Comparison of ENCODE assay signal across 1 cellular context in the genomic region with DNA sequence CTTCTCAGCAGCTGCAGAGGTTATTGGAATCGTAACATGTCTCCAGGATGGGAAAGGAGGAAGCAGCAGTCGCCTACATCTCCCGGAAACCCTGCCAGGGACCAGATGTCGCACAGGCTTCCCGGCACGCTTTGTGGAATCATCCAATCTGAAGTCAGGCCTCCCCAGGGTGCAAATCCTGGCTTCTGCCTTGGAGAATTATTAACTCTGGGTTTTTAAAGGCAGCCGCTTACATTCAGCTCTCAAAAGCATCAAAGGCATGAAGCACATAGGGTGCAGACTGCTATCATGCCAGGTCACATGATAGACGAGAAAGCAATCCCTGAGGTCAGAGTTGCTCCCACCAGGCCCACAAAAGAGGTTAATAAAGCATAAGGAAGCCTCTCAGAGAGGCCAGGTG.
TF ChIP-seq lines count a peak whose summit lies in the region.

No MANE protein-coding gene starts in this region.

TF ChIP-seq in HepG2, 621 proteins besides CTCF, POLR2A, EP300 and RAD21 (continued from another document):
- TF ChIP-seq HOMEZ (CRISPR knock-in tag; IDR thresholded peaks at IDR 0.05; ENCODE audit: low read depth) (peak; percentile 12; the same call in 1 of the 2 replicates), KLF11 (CRISPR knock-in tag; IDR thresholded peaks at IDR 0.05) (0 out of 2 replicates have a peak, but pooled peaks have one; percentile 20), TCF7 (IDR thresholded peaks at IDR 0.05; ENCODE audit: low read depth) (peak; percentile 78), HNF1B (CRISPR knock-in tag; IDR thresholded peaks at IDR 0.05) (peak; percentile 95), SALL1 (CRISPR knock-in tag; IDR thresholded peaks at IDR 0.05) (peak; percentile 33; the same call in 1 of the 2 replicates), PAXIP1 (CRISPR knock-in tag; conservative IDR thresholded peaks at IDR 0.05) (peak; percentile 71), DR1 (CRISPR knock-in tag; IDR thresholded peaks at IDR 0.05) (peak; percentile 86), KLF6 (CRISPR knock-in tag; IDR thresholded peaks at IDR 0.05) (peak; percentile 39; the same call in 1 of the 2 replicates)
- TF ChIP-seq, protein P1, sequence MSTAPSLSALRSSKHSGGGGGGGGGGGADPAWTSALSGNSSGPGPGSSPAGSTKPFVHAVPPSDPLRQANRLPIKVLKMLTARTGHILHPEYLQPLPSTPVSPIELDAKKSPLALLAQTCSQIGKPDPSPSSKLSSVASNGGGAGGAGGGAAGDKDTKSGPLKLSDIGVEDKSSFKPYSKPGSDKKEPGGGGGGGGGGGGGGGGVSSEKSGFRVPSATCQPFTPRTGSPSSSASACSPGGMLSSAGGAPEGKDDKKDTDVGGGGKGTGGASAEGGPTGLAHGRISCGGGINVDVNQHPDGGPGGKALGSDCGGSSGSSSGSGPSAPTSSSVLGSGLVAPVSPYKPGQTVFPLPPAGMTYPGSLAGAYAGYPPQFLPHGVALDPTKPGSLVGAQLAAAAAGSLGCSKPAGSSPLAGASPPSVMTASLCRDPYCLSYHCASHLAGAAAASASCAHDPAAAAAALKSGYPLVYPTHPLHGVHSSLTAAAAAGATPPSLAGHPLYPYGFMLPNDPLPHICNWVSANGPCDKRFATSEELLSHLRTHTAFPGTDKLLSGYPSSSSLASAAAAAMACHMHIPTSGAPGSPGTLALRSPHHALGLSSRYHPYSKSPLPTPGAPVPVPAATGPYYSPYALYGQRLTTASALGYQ (CRISPR knock-in tag; IDR thresholded peaks at IDR 0.05) = 0 out of 2 replicates have a peak, but pooled peaks have one; percentile 17
- TF ChIP-seq, protein P2, sequence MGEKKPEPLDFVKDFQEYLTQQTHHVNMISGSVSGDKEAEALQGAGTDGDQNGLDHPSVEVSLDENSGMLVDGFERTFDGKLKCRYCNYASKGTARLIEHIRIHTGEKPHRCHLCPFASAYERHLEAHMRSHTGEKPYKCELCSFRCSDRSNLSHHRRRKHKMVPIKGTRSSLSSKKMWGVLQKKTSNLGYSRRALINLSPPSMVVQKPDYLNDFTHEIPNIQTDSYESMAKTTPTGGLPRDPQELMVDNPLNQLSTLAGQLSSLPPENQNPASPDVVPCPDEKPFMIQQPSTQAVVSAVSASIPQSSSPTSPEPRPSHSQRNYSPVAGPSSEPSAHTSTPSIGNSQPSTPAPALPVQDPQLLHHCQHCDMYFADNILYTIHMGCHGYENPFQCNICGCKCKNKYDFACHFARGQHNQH (CRISPR knock-in tag; IDR thresholded peaks at IDR 0.05) = peak; percentile 71
